ENCODE assay signal across 4 cellular contexts in the genomic region with DNA sequence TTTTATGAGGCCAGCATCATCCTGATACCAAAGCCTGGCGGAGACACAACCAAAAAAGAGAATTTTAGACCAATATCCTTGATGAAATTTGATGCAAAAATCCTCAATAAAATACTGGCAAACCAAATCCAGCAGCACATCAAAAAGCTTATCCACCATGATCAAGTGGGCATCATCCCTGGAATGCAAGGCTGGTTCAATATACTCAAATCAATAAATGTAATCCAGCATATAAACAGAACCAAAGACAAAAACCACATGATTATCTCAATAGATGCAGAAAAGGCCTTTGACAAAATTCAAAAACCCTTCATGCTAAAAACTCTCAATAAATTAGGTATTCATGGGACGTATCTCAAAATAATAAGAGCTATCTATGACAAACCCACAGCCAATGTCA. TPM values are rescaled to one million over a fixed set of nuclear protein-coding genes. Genes with fewer than 3 reads are reported as not detected.
"Had no signal": no experiment of that assay in that cellular context is flagged by ENCODE, and none has a peak within 500 bp of the region (broad histone marks: within the 10 kb centered on the region; RNA-seq: fewer than 3 reads in every experiment).

No MANE protein-coding gene starts in this region.

RNA-seq across cellular contexts. Expression of a gene that starts 48.2 kb away (rescaled TPM):
- total RNA-seq: LHCN-M2, M059J, MCF 10A, NCI-H460 had no signal
